Comparison of ENCODE assay signal across 8 cellular contexts in genomic region chr13:52651880-52652169, GRCh38. TPM values are rescaled to one million over a fixed set of nuclear protein-coding genes. Genes with fewer than 3 reads are reported as not detected.
DNase-seq lines count a peak whose midpoint lies in the region; ATAC-seq, FAIRE-seq and TF ChIP-seq lines count a peak whose summit lies in the region.

No MANE protein-coding gene starts in this region.

- no peak for TF ChIP-seq RAD21 in HepG2 (CRISPR knock-in tag; IDR thresholded peaks at IDR 0.05)

- H3K4me2 ChIP-seq in HepG2 (ENCODE audit: low read depth, low read length), result peak overlapping the region; percentile 80

- no peak overlapping the region for H3K4me3 Mint-ChIP-seq in activated CD4-positive, alpha-beta T cell treated with anti-CD3 and anti-CD28 coated beads for 36 hours
- H3K4me3 Mint-ChIP-seq in activated CD4-positive, alpha-beta T cell treated with anti-CD3 and anti-CD28 coated beads, Interleukin-2, amount 10 ng/mL, durations not matched to agents 24 days and 14 days, result no peak overlapping the region

- no peaks in the 10 kb centered on the region for H3K9me3 Mint-ChIP-seq in activated CD4-positive, alpha-beta T cell treated with anti-CD3 and anti-CD28 coated beads for 36 hours (ENCODE audit: low read depth)
- no peaks in the 10 kb centered on the region for H3K9me3 Mint-ChIP-seq in activated CD4-positive, alpha-beta T cell treated with anti-CD3 and anti-CD28 coated beads, Interleukin-2, amount 10 ng/mL, durations not matched to agents 24 days and 14 days

- H3K79me2 ChIP-seq in HepG2 (ENCODE audit: insufficient read depth, low read length), result peaks cover 54% of the 10 kb centered on the region

- H3K4me3 ChIP-seq in astrocyte of the cerebellum (ENCODE audit: low read depth, low read length) (peak overlapping the region; percentile 98), HepG2 (replicated peaks in 1 of 3; ENCODE audit: insufficient read depth in 1 of 3, low read depth in 2 of 3, low read length in 3 of 3) (peak overlapping the region; percentile 90 to 95 (median 92))

- peak; percentile 4 for ATAC-seq in activated CD4-positive, alpha-beta T cell treated with anti-CD3 and anti-CD28 coated beads for 36 hours
- ATAC-seq in HG03280 (IDR thresholded peaks at IDR 0.05; ENCODE audit: unreplicated experiment) (peak; percentile 4), HepG2 (peak; percentile 35)

- TF ChIP-seq CTCF in astrocyte of the cerebellum (IDR thresholded peaks at IDR 0.05; ENCODE audit: low read depth, low read length, missing control alignments), result no peak
- no peak for TF ChIP-seq CTCF in HepG2 (CRISPR knock-in tag; IDR thresholded peaks at IDR 0.05)

- intact Hi-C loops in activated CD4-positive, alpha-beta T cell treated with anti-CD3 and anti-CD28 coated beads for 36 hours (cut with DNase I, micrococcal nuclease), result loop anchor here (1.0 to 2.0 kb wide), 7 partner anchors 35 to 849 kb away; partner anchors contain the start of genes CKAP2 (in 2 of the 2), VPS36 (in 2 of the 2) and ALG11 (in 1 of the 2)
- intact Hi-C loops in activated CD4-positive, alpha-beta T cell treated with anti-CD3 and anti-CD28 coated beads, Interleukin-2, amount 10 ng/mL, durations not matched to agents 24 days and 14 days (cut with micrococcal nuclease), result loop anchor here (1.0 to 5.0 kb wide), 9 partner anchors 35 to 1199 kb away; partner anchors contain the start of genes ALG11, ATP7B, CKAP2 and INTS6
- intact Hi-C loops in HepG2 (cut with micrococcal nuclease; ENCODE audit: unreplicated experiment), result loop anchor here (1.0 to 10.0 kb wide), 2 partner anchors 35 to 197 kb away; partner anchors contain the start of genes CKAP2 and VPS36

- H3K36me3 ChIP-seq in HepG2 (replicated peaks in 1 of 2; ENCODE audit: control insufficient read depth in 1 of 2, insufficient read depth in 2 of 2, low read length in 2 of 2), result 0 out of 5 replicates have a peak, but pooled peaks cover 0 to 7% of the 10 kb centered on the region in 2 experiments

- in situ Hi-C loops in astrocyte of the cerebellum (cut with HindIII; ENCODE audit: low sequenced_read_pairs) (no loop called here), HepG2 (cut with HindIII; ENCODE audit: extremely low pct_ligation_motif_present, low pct_unique_long_range_greater_than_20kb) (loop anchor here (10.0 kb wide), 1 partner anchor 57 kb away; no protein-coding TSS in a partner anchor)

- TF ChIP-seq POLR2A in HepG2 (IDR thresholded peaks at IDR 0.05; ENCODE audit: insufficient read depth in 1 of 2, low read depth in 2 of 2, low read length in 2 of 2), result no peak

- no peaks in the 10 kb centered on the region for H3K27me3 Mint-ChIP-seq in activated CD4-positive, alpha-beta T cell treated with anti-CD3 and anti-CD28 coated beads for 36 hours
- no peaks in the 10 kb centered on the region for H3K27me3 Mint-ChIP-seq in activated CD4-positive, alpha-beta T cell treated with anti-CD3 and anti-CD28 coated beads, Interleukin-2, amount 10 ng/mL, durations not matched to agents 24 days and 14 days

- DNase-seq in activated CD4-positive, alpha-beta T cell treated with anti-CD3 and anti-CD28 coated beads for 36 hours, result no peak
- no peak for DNase-seq in activated CD4-positive, alpha-beta T cell treated with anti-CD3 and anti-CD28 coated beads, Interleukin-2, amount 10 ng/mL, durations not matched to agents 24 days and 14 days
- DNase-seq in astrocyte of the cerebellum (ENCODE audit: low read depth), result no peak
- DNase-seq in HepG2 (ENCODE audit: low spot score), result no peak
- no peak for DNase-seq in mesenteric fat pad (ENCODE audit: low spot score)
- no peak for DNase-seq in central memory CD4-positive, alpha-beta T cell
- no peak for DNase-seq in urothelium cell line (ENCODE audit: low spot score)

- H3K27me3 ChIP-seq in HepG2 (ENCODE audit: control insufficient read depth in 1 of 2, insufficient read depth in 2 of 2, low read length in 2 of 2), result no peaks in the 10 kb centered on the region; a peak in 1 of 5 replicates

- peak overlapping the region; percentile 100 for H3K27ac ChIP-seq in HepG2 (ENCODE audit: extremely low read length, insufficient read depth, low read length)

- no peak for TF ChIP-seq EP300 in HepG2 (IDR thresholded peaks at IDR 0.05; ENCODE audit: low read depth in 2 of 2, low read length in 2 of 2)
- no peak for TF ChIP-seq EP300 in HepG2 (CRISPR knock-in tag; IDR thresholded peaks at IDR 0.05; ENCODE audit: borderline replicate concordance)

- BruUV-seq in HepG2 (replicated peaks; lab: Mats Ljungman, UMichigan), result no TSS peak

- peaks cover 43% of the 10 kb centered on the region for H3K4me1 ChIP-seq in HepG2 (ENCODE audit: insufficient read depth, low read length)

- WGBS in HepG2 (ENCODE audit: low lambda C conversion rate), result 2% methylated on average over 7 of the region's 8 CpGs

- peak overlapping the region; percentile 98 for H3K9ac ChIP-seq in HepG2 (ENCODE audit: insufficient read depth, low read depth, low read length)

- H3K4me1 Mint-ChIP-seq in activated CD4-positive, alpha-beta T cell treated with anti-CD3 and anti-CD28 coated beads for 36 hours, result peaks cover 14% of the 10 kb centered on the region
- peaks cover 15% of the 10 kb centered on the region for H3K4me1 Mint-ChIP-seq in activated CD4-positive, alpha-beta T cell treated with anti-CD3 and anti-CD28 coated beads, Interleukin-2, amount 10 ng/mL, durations not matched to agents 24 days and 14 days

- FAIRE-seq in HepG2 (lab: Jason Lieb, UNC) (no peak), urothelium cell line (lab: Jason Lieb, UNC) (no peak)

- no peak overlapping the region for H3K27ac Mint-ChIP-seq in activated CD4-positive, alpha-beta T cell treated with anti-CD3 and anti-CD28 coated beads for 36 hours
- H3K27ac Mint-ChIP-seq in activated CD4-positive, alpha-beta T cell treated with anti-CD3 and anti-CD28 coated beads, Interleukin-2, amount 10 ng/mL, durations not matched to agents 24 days and 14 days, result no peak overlapping the region

- CTCF ChIA-PET in activated CD4-positive, alpha-beta T cell treated with anti-CD3 and anti-CD28 coated beads for 36 hours (lab: Charles Lee), result interaction anchor here (0.7 to 4.0 kb wide), 8 partner anchors 10 to 500 kb away, joined by 3 to 53 read pairs (median 5); partner anchors contain the start of gene HNRNPA1L2
- CTCF ChIA-PET in HepG2 (lab: Yijun Ruan, JAX; ENCODE audit: low intra/inter-chr PET ratio, low total read pairs), result no interaction called here

- H2AFZ ChIP-seq in HepG2 (ENCODE audit: low read length), result no peak overlapping the region

- H4K20me1 ChIP-seq in HepG2 (ENCODE audit: insufficient read depth, low read length), result no peaks in the 10 kb centered on the region

- H3K36me3 Mint-ChIP-seq in activated CD4-positive, alpha-beta T cell treated with anti-CD3 and anti-CD28 coated beads for 36 hours (ENCODE audit: low read depth), result peaks cover 26% of the 10 kb centered on the region
- peaks cover 18% of the 10 kb centered on the region for H3K36me3 Mint-ChIP-seq in activated CD4-positive, alpha-beta T cell treated with anti-CD3 and anti-CD28 coated beads, Interleukin-2, amount 10 ng/mL, durations not matched to agents 24 days and 14 days (ENCODE audit: low read depth)

- POLR2A ChIA-PET in activated CD4-positive, alpha-beta T cell treated with anti-CD3 and anti-CD28 coated beads for 36 hours (lab: Charles Lee), result interaction anchor here (2.1 kb wide), 1 partner anchor 35 kb away, joined by 17 read pairs; no protein-coding TSS in a partner anchor
- POLR2A ChIA-PET in HepG2 (lab: Yijun Ruan, JAX), result interaction anchor here (1.0 to 3.3 kb wide), 12 partner anchors 10 to 200 kb away, joined by 3 to 94 read pairs (median 5); no protein-coding TSS in a partner anchor

- H3K9me3 ChIP-seq in HepG2 (ENCODE audit: low read length), result no peaks in the 10 kb centered on the region

RNA-seq across cellular contexts. Expression of gene SUGT1, which starts 0.8 kb away (rescaled TPM):
- 10 to 100 TPM; 58.3 to 64.8 TPM for total RNA-seq in activated CD4-positive, alpha-beta T cell treated with anti-CD3 and anti-CD28 coated beads for 36 hours
- 71.2 and 77.8 TPM in 2 replicates for total RNA-seq in activated CD4-positive, alpha-beta T cell treated with anti-CD3 and anti-CD28 coated beads, Interleukin-2, amount 10 ng/mL, durations not matched to agents 24 days and 14 days
- 71.2 and 113 TPM in 2 replicates for total RNA-seq in HepG2 (2016; rRNA removed; fragmentation: Illumina TruSeq; extraction: Trizol)
- 29.1 and 29.3 TPM in 2 replicates for total RNA-seq in HepG2 (2016; cell fraction: cytosol; rRNA removed; fragmentation: Illumina TruSeq; extraction: Trizol; ENCODE audit: low read depth)
- total RNA-seq in HepG2 (2016; cell fraction: insoluble cytoplasmic fraction; rRNA removed; fragmentation: Illumina TruSeq; extraction: Trizol), result 71.6 and 119 TPM in 2 replicates
- total RNA-seq in HepG2 (2016; cell fraction: membrane; rRNA removed; fragmentation: Illumina TruSeq; extraction: Trizol), result 37.8 and 38.6 TPM in 2 replicates
- 38.3 and 46.1 TPM in 2 replicates for total RNA-seq in HepG2 (2016; cell fraction: nucleus; rRNA removed; fragmentation: Illumina TruSeq; extraction: Trizol)
- polyA plus RNA-seq in HepG2 (2011; rRNA removed), result 17.4 and 23.1 TPM in 2 replicates
- 14.0 and 15.7 TPM in 2 replicates for polyA plus RNA-seq in HepG2 (2011; cell fraction: cytosol; rRNA removed)
- 8.9 and 11.4 TPM in 2 replicates for polyA plus RNA-seq in HepG2 (2011; cell fraction: nucleus; rRNA removed)
- polyA plus RNA-seq in HepG2 (2012), result 38.9 and 47.7 TPM in 2 replicates
- polyA plus RNA-seq in HepG2 (2016; cell fraction: cytosol; fragmentation: Illumina TruSeq; extraction: Trizol; ENCODE audit: low read depth), result 34.3 and 35.9 TPM in 2 replicates
- polyA plus RNA-seq in HepG2 (2016; cell fraction: insoluble cytoplasmic fraction; fragmentation: Illumina TruSeq; extraction: Trizol; ENCODE audit: low read depth), result 114 and 117 TPM in 2 replicates
- polyA plus RNA-seq in HepG2 (2016; cell fraction: membrane; fragmentation: Illumina TruSeq; extraction: Trizol; ENCODE audit: low read depth), result 33.9 and 34.2 TPM in 2 replicates
- polyA plus RNA-seq in HepG2 (2016; cell fraction: nucleus; fragmentation: Illumina TruSeq; extraction: Trizol; ENCODE audit: insufficient read depth, low read depth), result 45.9 and 47.6 TPM in 2 replicates
- 15.3 and 25.1 TPM in 2 replicates for polyA minus RNA-seq in HepG2 (2011; rRNA and poly(A)+ RNA removed; ENCODE audit: low replicate concordance)
- 11.3 and 12.1 TPM in 2 replicates for polyA minus RNA-seq in HepG2 (2011; cell fraction: cytosol; rRNA and poly(A)+ RNA removed)
- 40.0 and 48.8 TPM in 2 replicates for polyA minus RNA-seq in HepG2 (2011; cell fraction: nucleus; rRNA and poly(A)+ RNA removed)
- total RNA-seq in mesenteric fat pad, result 43.8 TPM

RNA-seq across cellular contexts. Expression of gene HNRNPA1L2, which starts 9.6 kb away (rescaled TPM):
- 1 to 10 TPM; 6.9 to 8.9 TPM for total RNA-seq in activated CD4-positive, alpha-beta T cell treated with anti-CD3 and anti-CD28 coated beads for 36 hours
- 8.9 TPM in 2 replicates for total RNA-seq in activated CD4-positive, alpha-beta T cell treated with anti-CD3 and anti-CD28 coated beads, Interleukin-2, amount 10 ng/mL, durations not matched to agents 24 days and 14 days
- 7.1 and 7.7 TPM in 2 replicates for total RNA-seq in HepG2 (2016; rRNA removed; fragmentation: Illumina TruSeq; extraction: Trizol)
- total RNA-seq in HepG2 (2016; cell fraction: cytosol; rRNA removed; fragmentation: Illumina TruSeq; extraction: Trizol; ENCODE audit: low read depth), result 1.3 and 1.4 TPM in 2 replicates
- total RNA-seq in HepG2 (2016; cell fraction: insoluble cytoplasmic fraction; rRNA removed; fragmentation: Illumina TruSeq; extraction: Trizol), result 7.2 and 7.8 TPM in 2 replicates
- total RNA-seq in HepG2 (2016; cell fraction: membrane; rRNA removed; fragmentation: Illumina TruSeq; extraction: Trizol), result 4.5 TPM in 2 replicates
- 6.4 and 6.6 TPM in 2 replicates for total RNA-seq in HepG2 (2016; cell fraction: nucleus; rRNA removed; fragmentation: Illumina TruSeq; extraction: Trizol)
- 3.1 and 3.6 TPM in 2 replicates for polyA plus RNA-seq in HepG2 (2011; rRNA removed)
- 2.0 and 3.9 TPM in 2 replicates for polyA plus RNA-seq in HepG2 (2011; cell fraction: cytosol; rRNA removed)
- 3.2 and 5.4 TPM in 2 replicates for polyA plus RNA-seq in HepG2 (2011; cell fraction: nucleus; rRNA removed)
- 10.3 and 11.8 TPM in 2 replicates for polyA plus RNA-seq in HepG2 (2012)
- 1.7 and 2.8 TPM in 2 replicates for polyA plus RNA-seq in HepG2 (2016; cell fraction: cytosol; fragmentation: Illumina TruSeq; extraction: Trizol; ENCODE audit: low read depth)
- 13.5 and 15.9 TPM in 2 replicates for polyA plus RNA-seq in HepG2 (2016; cell fraction: insoluble cytoplasmic fraction; fragmentation: Illumina TruSeq; extraction: Trizol; ENCODE audit: low read depth)
- polyA plus RNA-seq in HepG2 (2016; cell fraction: membrane; fragmentation: Illumina TruSeq; extraction: Trizol; ENCODE audit: low read depth), result 5.0 and 6.1 TPM in 2 replicates
- 17.9 and 18.5 TPM in 2 replicates for polyA plus RNA-seq in HepG2 (2016; cell fraction: nucleus; fragmentation: Illumina TruSeq; extraction: Trizol; ENCODE audit: insufficient read depth, low read depth)
- polyA minus RNA-seq in HepG2 (2011; rRNA and poly(A)+ RNA removed; ENCODE audit: low replicate concordance), result 0.30 and 1.6 TPM in 2 replicates
- polyA minus RNA-seq in HepG2 (2011; cell fraction: cytosol; rRNA and poly(A)+ RNA removed), result 0.69 TPM in 1 of 2 replicates, not detected in the other
- polyA minus RNA-seq in HepG2 (2011; cell fraction: nucleus; rRNA and poly(A)+ RNA removed), result 8.0 and 11.7 TPM in 2 replicates
- 2.3 TPM for total RNA-seq in mesenteric fat pad
